ENCODE assay signal across 17 cellular contexts in genomic region chr9:93460689-93461413, GRCh38. TPM values are rescaled to one million over a fixed set of nuclear protein-coding genes. Genes with fewer than 3 reads are reported as not detected.
DNase-seq lines count a peak whose midpoint lies in the region; ATAC-seq and TF ChIP-seq lines count a peak whose summit lies in the region.
"Had no signal": no experiment of that assay in that cellular context is flagged by ENCODE, and none has a peak within 500 bp of the region (broad histone marks: within the 10 kb centered on the region; RNA-seq: fewer than 3 reads in every experiment).

No MANE protein-coding gene starts in this region.

- peaks cover 44% of the 10 kb centered on the region for H3K79me2 ChIP-seq in H9 (ENCODE audit: insufficient read depth, low read length)

- no CpG with 5 or more reads among the region's 3 CpGs for WGBS in H9 (ENCODE audit: extremely low coverage, insufficient read length, low lambda C conversion rate)

- H3K27me3 ChIP-seq in H9 (ENCODE audit: insufficient read depth, low read length): no peaks in the 10 kb centered on the region
- H3K27me3 ChIP-seq: pancreas had no signal

- H2AK5ac ChIP-seq in H9 (ENCODE audit: insufficient read length, low read length): no peak overlapping the region

- no peaks in the 10 kb centered on the region for H3K9me3 Mint-ChIP-seq in activated CD4-positive, alpha-beta T cell treated with anti-CD3 and anti-CD28 coated beads for 36 hours (ENCODE audit: low read depth)
- H3K9me3 Mint-ChIP-seq in H9 (no peaks in the 10 kb centered on the region), naive B cell (peaks cover 0 to 3% (median 0%) of the 10 kb centered on the region in 7 donors)
- H3K9me3 Mint-ChIP-seq in activated CD8-positive, alpha-beta T cell treated with anti-CD3 and anti-CD28 coated beads, Interleukin-2, amount 10 ng/mL, durations not matched to agents 7 days and 5 days (ENCODE audit: insufficient read depth): no peaks in the 10 kb centered on the region

- no peak overlapping the region for H3K4me3 Mint-ChIP-seq in activated CD4-positive, alpha-beta T cell treated with anti-CD3 and anti-CD28 coated beads for 36 hours
- H3K4me3 Mint-ChIP-seq in H9 (no peak overlapping the region), naive B cell (peak overlapping the region in 5 of 8 donors; percentile 6 to 69 (median 32))
- H3K4me3 Mint-ChIP-seq in activated CD8-positive, alpha-beta T cell treated with anti-CD3 and anti-CD28 coated beads, Interleukin-2, amount 10 ng/mL, durations not matched to agents 7 days and 5 days: no peak overlapping the region

- no peaks in the 10 kb centered on the region for H3K27me3 Mint-ChIP-seq in activated CD4-positive, alpha-beta T cell treated with anti-CD3 and anti-CD28 coated beads for 36 hours
- H3K27me3 Mint-ChIP-seq in H9 (ENCODE audit: low read depth): no peaks in the 10 kb centered on the region
- no peaks in the 10 kb centered on the region for H3K27me3 Mint-ChIP-seq in activated CD8-positive, alpha-beta T cell treated with anti-CD3 and anti-CD28 coated beads, Interleukin-2, amount 10 ng/mL, durations not matched to agents 7 days and 5 days (ENCODE audit: low read depth)
- no peaks in the 10 kb centered on the region for H3K27me3 Mint-ChIP-seq in naive B cell

- H2BK120ac ChIP-seq in H9 (ENCODE audit: low read depth, low read length, poor library complexity, severe bottlenecking): no peak overlapping the region

- no peak overlapping the region for H2BK15ac ChIP-seq in H9 (ENCODE audit: low read depth, low read length)

- H3K4me2 ChIP-seq in H9 (ENCODE audit: insufficient read depth, insufficient read length, low read length): no peak overlapping the region
- H3K4me2 ChIP-seq: smooth muscle cell had no signal

- peaks cover 14% of the 10 kb centered on the region for H3K79me1 ChIP-seq in H9 (ENCODE audit: insufficient read depth, low read depth, low read length, poor library complexity, severe bottlenecking)

- CTCF ChIA-PET in activated CD4-positive, alpha-beta T cell treated with anti-CD3 and anti-CD28 coated beads for 36 hours (lab: Charles Lee): interaction anchor here (0.6 to 1.4 kb wide), 2 partner anchors 19 to 1136 kb away, joined by 3 to 4 read pairs; no protein-coding TSS in a partner anchor
- CTCF ChIA-PET in activated CD8-positive, alpha-beta T cell treated with anti-CD3 and anti-CD28 coated beads, Interleukin-2, amount 10 ng/mL, durations not matched to agents 7 days and 5 days (lab: Charles Lee): no interaction called here

- no peak overlapping the region for H3K27ac ChIP-seq in H9 (ENCODE audit: insufficient read length, low read depth, low read length)
- H3K27ac ChIP-seq: pancreas, VCaP had no signal

- no peak overlapping the region for H2BK20ac ChIP-seq in H9 (ENCODE audit: low read depth, low read length, poor library complexity, severe bottlenecking)

- H3T11ph ChIP-seq in H9 (ENCODE audit: low read length): no peak overlapping the region

- peaks cover 33% of the 10 kb centered on the region for H3K36me3 Mint-ChIP-seq in activated CD4-positive, alpha-beta T cell treated with anti-CD3 and anti-CD28 coated beads for 36 hours (ENCODE audit: low read depth)
- H3K36me3 Mint-ChIP-seq in H9 (ENCODE audit: insufficient read depth in 1 of 3, low read depth in 3 of 3) (no peaks in the 10 kb centered on the region; a peak in 1 of 7 replicates), naive B cell (peaks cover 7 to 14% of the 10 kb centered on the region in 2 donors)
- peaks cover 56% of the 10 kb centered on the region for H3K36me3 Mint-ChIP-seq in activated CD8-positive, alpha-beta T cell treated with anti-CD3 and anti-CD28 coated beads, Interleukin-2, amount 10 ng/mL, durations not matched to agents 7 days and 5 days (ENCODE audit: low read depth)

- H3K56ac ChIP-seq in H9 (ENCODE audit: insufficient read length, low read depth, low read length): no peak overlapping the region

- peak overlapping the region; percentile 41 for H3K9ac ChIP-seq in H9 (ENCODE audit: extremely low read depth, insufficient read length, low read length)

- ATAC-seq in activated CD4-positive, alpha-beta T cell treated with anti-CD3 and anti-CD28 coated beads for 36 hours: no peak
- no peak for ATAC-seq in activated CD8-positive, alpha-beta T cell treated with anti-CD3 and anti-CD28 coated beads, Interleukin-2, amount 10 ng/mL, durations not matched to agents 7 days and 5 days
- ATAC-seq in naive B cell (ENCODE audit: low read depth in 2 of 2): peak in 1 of 2 donors; percentile 13
- no peak for ATAC-seq in HG03460 (IDR thresholded peaks at IDR 0.05; ENCODE audit: unreplicated experiment)
- ATAC-seq in HG02610 (IDR thresholded peaks at IDR 0.05; ENCODE audit: unreplicated experiment): no peak
- no peak for ATAC-seq in HG02588 (IDR thresholded peaks at IDR 0.05; ENCODE audit: unreplicated experiment)
- ATAC-seq: pancreas had no signal

- H3K23me2 ChIP-seq in H9 (ENCODE audit: insufficient read length, low read depth, low read length, poor library complexity, severe bottlenecking): no peaks in the 10 kb centered on the region

- POLR2A ChIA-PET in activated CD4-positive, alpha-beta T cell treated with anti-CD3 and anti-CD28 coated beads for 36 hours (lab: Charles Lee): no interaction called here
- POLR2A ChIA-PET in activated CD8-positive, alpha-beta T cell treated with anti-CD3 and anti-CD28 coated beads, Interleukin-2, amount 10 ng/mL, durations not matched to agents 7 days and 5 days (lab: Charles Lee): no interaction called here

- no peak for TF ChIP-seq CTCF in H9 (conservative IDR thresholded peaks at IDR 0.05)

- H2BK5ac ChIP-seq in H9 (ENCODE audit: insufficient read length, low read length): no peak overlapping the region

- no peak overlapping the region for H2BK12ac ChIP-seq in H9 (ENCODE audit: insufficient read length, low read depth, low read length)

- no peak overlapping the region for H4K5ac ChIP-seq in H9 (ENCODE audit: insufficient read length, low read depth, low read length)

- H3K4me1 ChIP-seq in H9 (ENCODE audit: insufficient read depth, low read length): peaks cover 13% of the 10 kb centered on the region; the same call in 1 of the 2 replicates

- no peak overlapping the region for H3K14ac ChIP-seq in H9 (ENCODE audit: insufficient read depth, low read length)

- H4K20me1 ChIP-seq in H9 (ENCODE audit: control insufficient read depth, insufficient read depth, insufficient read length): no peaks in the 10 kb centered on the region

- no peak for DNase-seq in activated CD4-positive, alpha-beta T cell treated with anti-CD3 and anti-CD28 coated beads for 36 hours
- DNase-seq in activated CD4-positive, alpha-beta T cell treated with anti-CD3 and anti-CD28 coated beads for 4 hours: no peak
- DNase-seq in H9: no peak
- DNase-seq in activated CD8-positive, alpha-beta T cell treated with anti-CD3 and anti-CD28 coated beads, Interleukin-2, amount 10 ng/mL, durations not matched to agents 7 days and 5 days: no peak
- no peak for DNase-seq in naive B cell
- DNase-seq: aorta, erythroblast, GDM1, NCI-H1417, NCI-H226, pancreas had no signal

- H3K4me1 Mint-ChIP-seq in activated CD4-positive, alpha-beta T cell treated with anti-CD3 and anti-CD28 coated beads for 36 hours: peaks cover 82% of the 10 kb centered on the region
- peaks cover 58 to 66% of the 10 kb centered on the region in 2 experiments for H3K4me1 Mint-ChIP-seq in H9
- H3K4me1 Mint-ChIP-seq in activated CD8-positive, alpha-beta T cell treated with anti-CD3 and anti-CD28 coated beads, Interleukin-2, amount 10 ng/mL, durations not matched to agents 7 days and 5 days (ENCODE audit: low read depth): peaks cover 86% of the 10 kb centered on the region
- peaks cover 66 to 88% (median 83%) of the 10 kb centered on the region in 3 donors for H3K4me1 Mint-ChIP-seq in naive B cell

- H3K4ac ChIP-seq in H9 (ENCODE audit: low read depth, low read length): no peak overlapping the region

- intact Hi-C loops in activated CD4-positive, alpha-beta T cell treated with anti-CD3 and anti-CD28 coated beads for 36 hours (cut with DNase I, micrococcal nuclease): no loop called here

- no peak overlapping the region for H3K18ac ChIP-seq in H9 (ENCODE audit: insufficient read length, low read depth, low read length)

- no peak overlapping the region for H4K8ac ChIP-seq in H9 (replicated peaks; ENCODE audit: insufficient read length, low read depth, low read length)

- H3K9me3 ChIP-seq in H9 (ENCODE audit: control insufficient read depth, low read depth, low read length): no peaks in the 10 kb centered on the region
- H3K9me3 ChIP-seq: HAP-1, pancreas had no signal

- no peak overlapping the region for H2AFZ ChIP-seq in H9 (ENCODE audit: low read length)

- no peak overlapping the region for H3K23ac ChIP-seq in H9 (ENCODE audit: insufficient read length, low read depth, low read length)

- peak overlapping the region; percentile 23 for H3K27ac Mint-ChIP-seq in activated CD4-positive, alpha-beta T cell treated with anti-CD3 and anti-CD28 coated beads for 36 hours
- H3K27ac Mint-ChIP-seq in H9 (no peak overlapping the region), naive B cell (peak overlapping the region; percentile 32 to 86 (median 58))
- H3K27ac Mint-ChIP-seq in activated CD8-positive, alpha-beta T cell treated with anti-CD3 and anti-CD28 coated beads, Interleukin-2, amount 10 ng/mL, durations not matched to agents 7 days and 5 days: peak overlapping the region; percentile 37

- no peak overlapping the region for H4K91ac ChIP-seq in H9 (ENCODE audit: insufficient read length, low read depth, low read length)

RNA-seq across cellular contexts. Expression of gene FAM120AOS, which starts 7.5 kb away (rescaled TPM):
- 10 to 100 TPM; 38.7 to 43.1 TPM for total RNA-seq in activated CD4-positive, alpha-beta T cell treated with anti-CD3 and anti-CD28 coated beads for 36 hours
- 53.6 and 53.7 TPM in 2 replicates for total RNA-seq in H9 (2021)
- 10 to 100 TPM; 35.1 to 36.5 TPM for total RNA-seq in activated CD8-positive, alpha-beta T cell treated with anti-CD3 and anti-CD28 coated beads, Interleukin-2, amount 10 ng/mL, durations not matched to agents 7 days and 5 days
- 10 to 100 TPM; 54.8 to 85.9 (median 68.0) TPM for polyA plus RNA-seq in naive B cell (ENCODE audit: low read depth in 6 of 6)

RNA-seq across cellular contexts. Expression of gene FAM120A, which starts 9.4 kb away (rescaled TPM):
- 100 to 1,000 TPM; 115 to 154 TPM for total RNA-seq in activated CD4-positive, alpha-beta T cell treated with anti-CD3 and anti-CD28 coated beads for 36 hours
- total RNA-seq in H9 (2021): 57.3 and 57.7 TPM in 2 replicates
- 100 to 1,000 TPM; 139 to 141 TPM for total RNA-seq in activated CD8-positive, alpha-beta T cell treated with anti-CD3 and anti-CD28 coated beads, Interleukin-2, amount 10 ng/mL, durations not matched to agents 7 days and 5 days
- 10 to 100 TPM in 3 of 6 donors, 1 to 10 TPM in 3; 6.8 to 16.7 (median 11.0) TPM for polyA plus RNA-seq in naive B cell (ENCODE audit: low read depth in 6 of 6)

Comparison
In these comparisons a context has a peak if more than half of its experiments do, and no peak if none do; other contexts are left out.
1. H3K27ac Mint-ChIP-seq: peak in activated CD4-positive, alpha-beta T cell treated with anti-CD3 and anti-CD28 coated beads for 36 hours (single experiment), activated CD8-positive, alpha-beta T cell treated with anti-CD3 and anti-CD28 coated beads, Interleukin-2, amount 10 ng/mL, durations not matched to agents 7 days and 5 days (single experiment) and naive B cell (6 of 6); none in H9 (0 of 3).
2. H3K4me3 Mint-ChIP-seq: peak in naive B cell (5 of 8); none in activated CD4-positive, alpha-beta T cell treated with anti-CD3 and anti-CD28 coated beads for 36 hours (single experiment), H9 (0 of 2) and activated CD8-positive, alpha-beta T cell treated with anti-CD3 and anti-CD28 coated beads, Interleukin-2, amount 10 ng/mL, durations not matched to agents 7 days and 5 days (single experiment).